Comparison of ENCODE assay signal across 12 cellular contexts in the genomic region with DNA sequence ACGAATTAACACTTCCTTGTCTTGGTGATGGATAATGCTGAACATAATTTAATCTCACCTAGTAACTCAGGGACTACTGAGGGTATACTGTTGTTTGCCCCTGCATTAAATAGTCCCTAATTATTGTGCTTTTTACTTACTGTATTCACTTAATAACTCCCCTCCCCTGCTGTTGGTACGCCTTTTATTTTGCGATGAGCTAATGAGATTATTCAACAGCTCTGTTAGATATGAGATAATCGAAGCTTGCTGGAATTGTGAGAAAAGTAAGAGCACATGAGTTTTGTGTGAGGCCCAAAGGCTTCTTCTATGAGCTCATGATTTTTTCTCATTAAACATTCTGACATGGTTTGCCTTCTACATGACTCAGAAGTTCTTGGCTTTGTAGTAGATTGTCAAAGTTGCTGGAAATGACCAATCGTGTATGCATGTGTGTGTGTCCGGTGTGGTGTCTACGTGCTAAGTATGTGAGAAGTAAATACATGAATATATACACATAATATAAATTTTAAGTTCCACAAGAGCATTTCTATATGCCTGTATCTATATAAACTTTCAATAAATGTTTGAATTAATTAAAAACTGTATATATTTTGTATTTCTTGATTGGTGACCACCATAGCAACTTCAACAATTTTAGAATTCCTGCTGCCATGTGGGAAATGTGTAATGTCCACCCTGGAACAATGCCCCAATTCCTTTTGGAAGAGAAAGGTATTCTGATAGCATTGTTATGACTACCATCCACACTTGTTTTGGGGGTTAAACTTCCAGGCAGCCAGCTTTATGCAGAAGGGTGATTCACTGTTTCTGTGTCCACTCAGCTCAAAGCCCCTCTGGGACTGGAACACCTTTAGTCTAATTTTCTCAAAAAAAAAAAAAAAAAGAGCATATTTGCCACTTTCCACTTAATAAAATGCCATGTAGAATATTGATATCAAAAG.
DNase-seq lines count a peak whose midpoint lies in the region; ATAC-seq, FAIRE-seq and TF ChIP-seq lines count a peak whose summit lies in the region.
"Had no signal": no experiment of that assay in that cellular context is flagged by ENCODE, and none has a peak within 500 bp of the region (broad histone marks: within the 10 kb centered on the region; RNA-seq: fewer than 3 reads in every experiment).

No MANE protein-coding gene starts in this region.

- 67% methylated on average over 7 of the region's 7 CpGs for WGBS in K562 (ENCODE audit: insufficient coverage, low coverage, missing lambda C conversion rate)

- H3K4me3 ChIP-seq in ACC112 (ENCODE audit: low read depth, low read length) (no peak overlapping the region), K562 (no peak overlapping the region)
- H3K4me3 ChIP-seq: tibial artery had no signal

- TF ChIP-seq POLR2A in K562 (conservative IDR thresholded peaks at IDR 0.05), result no peak

- H3K27me3 ChIP-seq in ACC112 (ENCODE audit: insufficient read depth, low read length), result no peaks in the 10 kb centered on the region
- no peaks in the 10 kb centered on the region for H3K27me3 ChIP-seq in K562 (ENCODE audit: control insufficient read depth in 2 of 2, insufficient read depth in 2 of 2, low read length in 2 of 2)
- H3K27me3 ChIP-seq: tibial artery had no signal

- in situ Hi-C loops in K562 (cut with MboI), result no loop called here

- BruUV-seq in K562 (replicated peaks; lab: Mats Ljungman, UMichigan), result no TSS peak

- H2AFZ ChIP-seq in ACC112 (ENCODE audit: low read length, unreplicated experiment) (peak overlapping the region; percentile 8), K562 (ENCODE audit: low read depth, low read length) (peak overlapping the region; percentile 66)

- no peak for TF ChIP-seq CTCF in K562 (IDR thresholded peaks at IDR 0.05 in 2 of 3, conservative IDR thresholded peaks at IDR 0.05 in 1 of 3; ENCODE audit: insufficient read depth in 2 of 3, low read depth in 1 of 3, low read length in 3 of 3)

- H3K36me3 ChIP-seq in ACC112 (ENCODE audit: insufficient read depth, low read length) (no peaks in the 10 kb centered on the region), K562 (ENCODE audit: control insufficient read depth, insufficient read depth, low read length) (no peaks in the 10 kb centered on the region)
- H3K36me3 ChIP-seq: tibial artery had no signal

- no peak overlapping the region for H3K4me2 ChIP-seq in K562 (ENCODE audit: insufficient read depth, low read length)

- intact Hi-C loops in K562 (cut with micrococcal nuclease), result no loop called here

- H3K79me2 ChIP-seq in ACC112 (ENCODE audit: control insufficient read depth, insufficient read depth, low read length, unreplicated experiment) (no peaks in the 10 kb centered on the region), K562 (ENCODE audit: control insufficient read depth, insufficient read depth, low read length) (no peaks in the 10 kb centered on the region)

- H3K9me3 ChIP-seq in K562 (replicated peaks; ENCODE audit: control insufficient read depth, insufficient read depth, low read depth, low read length), result no peaks in the 10 kb centered on the region
- H3K9me3 ChIP-seq: tibial artery had no signal

- no peak overlapping the region for H3K9ac ChIP-seq in K562 (ENCODE audit: insufficient read depth in 1 of 2, low read depth in 2 of 2, low read length in 2 of 2)

- TF ChIP-seq RAD21 in K562 (CRISPR knock-in tag; conservative IDR thresholded peaks at IDR 0.05 in 1 of 2, IDR thresholded peaks at IDR 0.05 in 1 of 2), result no peak

- no peak for ATAC-seq in K562
- ATAC-seq: sciatic nerve had no signal

- POLR2A ChIA-PET in K562 (lab: Yijun Ruan, JAX), result interaction anchor here (1.1 kb wide), 1 partner anchor 408 kb away, joined by 4 read pairs; no protein-coding TSS in a partner anchor

- H3K4me1 ChIP-seq in ACC112 (ENCODE audit: control insufficient read depth, insufficient read depth, low read length, unreplicated experiment) (peaks cover 34% of the 10 kb centered on the region), K562 (replicated peaks in 1 of 2; ENCODE audit: control insufficient read depth in 2 of 2, insufficient read depth in 2 of 2, low read length in 2 of 2) (peaks cover 8 to 37% of the 10 kb centered on the region in 2 experiments; a peak in 4 of 5 replicates)
- H3K4me1 ChIP-seq: tibial artery had no signal

- no peaks in the 10 kb centered on the region for H4K20me1 ChIP-seq in K562 (replicated peaks; ENCODE audit: control insufficient read depth, insufficient read depth, low read length)

- DNase-seq in HS-27A (ENCODE audit: low read depth) (peak; percentile 69), K562 (ENCODE audit: extremely low read depth in 1 of 4, low spot score in 3 of 4) (no peak), glomerular visceral epithelial cell (ENCODE audit: extremely low spot score) (peak; percentile 45), kidney glomerular epithelial cell (lab: John Stamatoyannopoulos, UW) (no peak), NCI-H526 (lab: John Stamatoyannopoulos, UW) (no peak), SKM-1 (lab: John Stamatoyannopoulos, UW; ENCODE audit: unreplicated experiment) (no peak), retina (no peak)
- DNase-seq: activated naive CD8-positive, alpha-beta T cell treated with anti-CD3 and anti-CD28 coated beads, Interleukin-2, amount 10 ng/mL, durations not matched to agents 7 days and 5 days; DMS79; tibial artery had no signal

- H3K9me1 ChIP-seq in K562 (ENCODE audit: control insufficient read depth, insufficient read depth, low read length), result no peaks in the 10 kb centered on the region

- CTCF ChIA-PET in K562 (lab: Yijun Ruan, JAX; ENCODE audit: low intra/inter-chr PET ratio), result no interaction called here

- H3K27ac ChIP-seq in ACC112 (ENCODE audit: low read depth, low read length) (peak overlapping the region; percentile 88), K562 (ENCODE audit: extremely low read depth, low read depth, low read length) (no peak overlapping the region)
- H3K27ac ChIP-seq: tibial artery had no signal

- TF ChIP-seq EP300 in K562 (IDR thresholded peaks at IDR 0.05; ENCODE audit: low read length), result no peak

- no peak for FAIRE-seq in K562 (lab: Jason Lieb, UNC)

TF ChIP-seq in K562, 482 proteins besides CTCF, POLR2A, EP300 and RAD21 (continues in another document):
- TF ChIP-seq ZNF609 (CRISPR knock-in tag; IDR thresholded peaks at IDR 0.05; ENCODE audit: borderline replicate concordance), result no peak
- no peak for TF ChIP-seq RNF219 (CRISPR knock-in tag; IDR thresholded peaks at IDR 0.05)
- TF ChIP-seq ZKSCAN3 (CRISPR knock-in tag; IDR thresholded peaks at IDR 0.05), result no peak
- no peak for TF ChIP-seq ELK3 (CRISPR knock-in tag; IDR thresholded peaks at IDR 0.05)
- no peak for TF ChIP-seq NUFIP1 (IDR thresholded peaks at IDR 0.05; ENCODE audit: partially characterized antibody)

Comparison
In these comparisons a context has a peak if more than half of its experiments do, and no peak if none do; other contexts are left out.
1. DNase-seq: peak in HS-27A (single experiment) and glomerular visceral epithelial cell (single experiment); none in K562 (0 of 4), kidney glomerular epithelial cell (single experiment), NCI-H526 (0 of 2), SKM-1 (single experiment) and retina (single experiment).